In the genomic region with DNA sequence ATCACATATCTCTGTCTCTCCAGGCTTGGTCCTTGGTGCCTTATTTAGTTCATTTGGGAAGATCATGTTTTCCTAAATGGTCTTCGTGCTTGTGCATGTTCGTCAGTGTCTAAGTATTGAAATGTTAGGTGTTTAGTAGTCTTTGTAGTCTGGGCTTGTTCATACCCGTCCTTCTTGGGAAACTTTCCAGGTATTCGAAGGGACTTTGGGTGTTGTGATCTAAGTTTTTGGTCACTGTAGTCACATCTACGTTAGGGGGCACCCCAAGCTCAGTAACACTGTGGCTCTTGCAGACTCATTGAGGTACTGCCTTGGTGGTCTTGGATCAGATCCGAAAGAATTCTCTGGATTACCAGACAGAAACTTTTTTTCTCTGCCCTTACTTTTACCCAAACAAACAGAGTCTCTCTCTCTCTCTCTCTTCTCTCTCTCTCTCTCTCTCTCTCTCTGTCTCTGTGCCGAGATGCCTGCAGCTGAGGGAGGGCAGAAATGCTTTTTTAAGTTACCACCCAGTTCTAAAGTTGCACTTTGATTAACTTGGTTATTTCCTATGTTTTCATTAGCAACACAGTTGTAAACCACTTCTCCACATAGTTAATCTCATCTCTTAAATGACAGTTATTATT, we compare ENCODE assay signal across 7 cellular contexts.
A peak's percentile ranks its signal among the peaks of the same experiment; 100 is the strongest.
DNase-seq lines count a peak whose midpoint lies in the region; FAIRE-seq and TF ChIP-seq lines count a peak whose summit lies in the region.

No MANE protein-coding gene starts in this region.

- no peaks in the 10 kb centered on the region for H3K4me1 ChIP-seq in adipocyte (ENCODE audit: control insufficient read depth, insufficient read depth, low read length)
- H3K4me1 ChIP-seq in sigmoid colon = no peaks in the 10 kb centered on the region

- H3K36me3 ChIP-seq in adipocyte (ENCODE audit: control insufficient read depth, insufficient read depth, low read length, severe bottlenecking) (no peaks in the 10 kb centered on the region), sigmoid colon (no peaks in the 10 kb centered on the region)

- no peak overlapping the region for H3K27ac ChIP-seq in sigmoid colon

- FAIRE-seq in HTR-8/SVneo (lab: Jason Lieb, UNC) (peak; percentile 80), GM12891 (lab: Jason Lieb, UNC) (no peak)

- no peak for TF ChIP-seq CTCF in sigmoid colon (IDR thresholded peaks at IDR 0.05)

- H3K9ac ChIP-seq in adipocyte (ENCODE audit: low read length) = no peak overlapping the region

- DNase-seq in EH (ENCODE audit: low read depth) = peak; percentile 51
- DNase-seq in HTR-8/SVneo (ENCODE audit: insufficient read length, low spot score) = peak; percentile 31
- DNase-seq in adipocyte (ENCODE audit: low read depth) = peak; percentile 63
- DNase-seq in left kidney (ENCODE audit: low read depth, low spot score) = peak; percentile 68
- no peak for DNase-seq in GM12891 (ENCODE audit: insufficient read length, low spot score)
- DNase-seq in NCI-H187 (lab: John Stamatoyannopoulos, UW) = no peak
- no peak for DNase-seq in sigmoid colon

- WGBS in sigmoid colon, 2 donors = 32 to 54% methylated on average over 7 of the region's 7 CpGs

- H3K27me3 ChIP-seq in adipocyte (replicated peaks; ENCODE audit: control insufficient read depth, insufficient read depth, low read length) (no peaks in the 10 kb centered on the region), sigmoid colon (no peaks in the 10 kb centered on the region)

- H3K4me3 ChIP-seq in adipocyte (ENCODE audit: low read length) (no peak overlapping the region), sigmoid colon (no peak overlapping the region)

- intact Hi-C loops in sigmoid colon (cut with DNase I) = loop anchor here (5.0 kb wide), 1 partner anchor 179 kb away; no protein-coding TSS in a partner anchor

- no peak for TF ChIP-seq POLR2A in GM12891 (IDR thresholded peaks at IDR 0.05; ENCODE audit: low read depth, low read length)
- TF ChIP-seq POLR2A in sigmoid colon (IDR thresholded peaks at IDR 0.05) = no peak

- no peak for TF ChIP-seq EP300 in sigmoid colon (IDR thresholded peaks at IDR 0.05)

- H3K9me3 ChIP-seq in adipocyte (ENCODE audit: control insufficient read depth, low read length) (peaks cover 7% of the 10 kb centered on the region), sigmoid colon (no peaks in the 10 kb centered on the region)

TF ChIP-seq in GM12891, 5 proteins besides CTCF, POLR2A, EP300 and RAD21:
- TF ChIP-seq TAF1 (IDR thresholded peaks at IDR 0.05; ENCODE audit: low read depth, low read length) (no peak), PAX5 (IDR thresholded peaks at IDR 0.05; ENCODE audit: insufficient read depth, low read length, severe bottlenecking) (no peak), POU2F2 (IDR thresholded peaks at IDR 0.05; ENCODE audit: low read depth, low read length) (no peak), SPI1 (IDR thresholded peaks at IDR 0.05; ENCODE audit: low read depth, low read length) (no peak), POLR2AphosphoS5 (IDR thresholded peaks at IDR 0.05; ENCODE audit: low read depth, low read length) (no peak)

Comparison
In these comparisons a context has a peak if more than half of its experiments do, and no peak if none do; other contexts are left out.
1. DNase-seq: peak in EH (single experiment), HTR-8/SVneo (single experiment), adipocyte (single experiment) and left kidney (single experiment); none in GM12891 (single experiment), NCI-H187 (0 of 2) and sigmoid colon (single experiment).